ENCODE assay signal across 26 cellular contexts in genomic region chr15:80185152-80185551, GRCh38.
"Had no signal": no experiment of that assay in that cellular context is flagged by ENCODE, and none has a peak within 500 bp of the region (broad histone marks: within the 10 kb centered on the region; RNA-seq: fewer than 3 reads in every experiment).

No MANE protein-coding gene starts in this region.

- FAIRE-seq: keratinocyte, pancreas had no signal

- DNase-seq: hypothalamus; kidney glomerular epithelial cell; left colon; left lung; lower lobe of right lung; mammary epithelial cell; mesenchymal stem cell; naive thymus-derived CD8-positive, alpha-beta T cell; nucleus accumbens; pancreas; stimulated activated CD4-positive, alpha-beta T cell treated with anti-CD3 and anti-CD28 coated beads, Interleukin-12 subunit alpha, Interleukin-12 subunit beta, amount 100 ng/mL, for 4 hours; stimulated activated CD4-positive, alpha-beta T cell treated with anti-CD3 and anti-CD28 coated beads, Interleukin-15, amount 100 ng/mL, for 24 hours; stimulated activated CD4-positive, alpha-beta T cell treated with anti-CD3 and anti-CD28 coated beads, Interleukin-2, amount 100 ng/mL, for 24 hours; stimulated activated CD4-positive, alpha-beta T cell treated with anti-CD3 and anti-CD28 coated beads, Interleukin-4, amount 100 ng/mL, for 1 hour; stimulated activated naive B cell treated with anti-CD40 and anti-IgM and Interleukin-4, amounts not matched to agents 10 μg/mL and 1 μg/mL and 100 μg/mL, for 72 hours; stimulated activated naive CD8-positive, alpha-beta T cell treated with anti-CD3 and anti-CD28 coated beads, Interleukin-15, Interleukin-2, amounts not matched to agents 100 U/mL and 50 U/mL, for 24 hours; stomach; testis; thyroid gland; transverse colon; upper lobe of left lung had no signal

- H3K36me3 ChIP-seq: transverse colon had no signal

- H3K27me3 ChIP-seq: left lung, pancreas, right atrium auricular region, stomach, testis, thyroid gland, transverse colon, upper lobe of left lung, vagina had no signal

- ATAC-seq: left colon; left lung; lower lobe of right lung; naive thymus-derived CD8-positive, alpha-beta T cell; pancreas; sciatic nerve; stimulated activated naive B cell treated with anti-CD40 and anti-IgM and Interleukin-4, amounts not matched to agents 10 μg/mL and 1 μg/mL and 100 μg/mL, for 72 hours; stimulated activated naive CD8-positive, alpha-beta T cell treated with anti-CD3 and anti-CD28 coated beads, Interleukin-15, Interleukin-2, amounts not matched to agents 100 U/mL and 50 U/mL, for 24 hours had no signal

- H3K9me3 ChIP-seq: left lung, lower lobe of right lung, pancreas, right atrium auricular region, stomach, testis, thyroid gland, transverse colon, upper lobe of left lung, vagina had no signal

- H3K4me1 ChIP-seq: left lung, pancreas, testis, transverse colon, vagina had no signal

- H3K4me3 ChIP-seq: left lung, lower lobe of right lung, pancreas, right atrium auricular region, skin epidermis, stomach, testis, thyroid gland, transverse colon, upper lobe of left lung, vagina had no signal

- H3K27ac ChIP-seq: left lung, lower lobe of right lung, pancreas, right atrium auricular region, skin epidermis, stomach, testis, thyroid gland, transverse colon, upper lobe of left lung, vagina had no signal
